ENCODE assay signal across 1 cellular context in genomic region chr15:80531388-80532184, GRCh38.
TF ChIP-seq lines count a peak whose summit lies in the region.

No MANE protein-coding gene starts in this region.

TF ChIP-seq in HepG2, 621 proteins besides CTCF, POLR2A, EP300 and RAD21:
- no peak for TF ChIP-seq RFX3 (CRISPR knock-in tag; IDR thresholded peaks at IDR 0.05)
- no peak for TF ChIP-seq ZNF256 (CRISPR knock-in tag; conservative IDR thresholded peaks at IDR 0.05)
- TF ChIP-seq ZNF703 (CRISPR knock-in tag; IDR thresholded peaks at IDR 0.05; ENCODE audit: borderline replicate concordance): no peak
- TF ChIP-seq GTF2F1 (IDR thresholded peaks at IDR 0.05; ENCODE audit: low read length): no peak
- no peak for TF ChIP-seq CREBL2 (CRISPR knock-in tag; IDR thresholded peaks at IDR 0.05; ENCODE audit: borderline replicate concordance)
- no peak for TF ChIP-seq ZBTB38 (CRISPR knock-in tag; IDR thresholded peaks at IDR 0.05)
- no peak for TF ChIP-seq ZNF724P (CRISPR knock-in tag; IDR thresholded peaks at IDR 0.05; ENCODE audit: borderline replicate concordance)
- no peak for TF ChIP-seq ZC3H4 (CRISPR knock-in tag; IDR thresholded peaks at IDR 0.05; ENCODE audit: borderline replicate concordance)
- no peak for TF ChIP-seq ZNF766 (CRISPR knock-in tag; IDR thresholded peaks at IDR 0.05; ENCODE audit: borderline replicate concordance)
- TF ChIP-seq ZNF546 (CRISPR knock-in tag; conservative IDR thresholded peaks at IDR 0.05): no peak
- TF ChIP-seq ZNF792 (CRISPR knock-in tag; IDR thresholded peaks at IDR 0.05): no peak
- TF ChIP-seq NR2F2 (IDR thresholded peaks at IDR 0.05; ENCODE audit: borderline replicate concordance, low read depth): no peak
- TF ChIP-seq MLXIP (CRISPR knock-in tag; IDR thresholded peaks at IDR 0.05; ENCODE audit: borderline replicate concordance): no peak
- TF ChIP-seq SMARCC2 (IDR thresholded peaks at IDR 0.05): no peak
- TF ChIP-seq ZFP90 (CRISPR knock-in tag; IDR thresholded peaks at IDR 0.05; ENCODE audit: borderline replicate concordance): no peak
- TF ChIP-seq ZNF720 (CRISPR knock-in tag; IDR thresholded peaks at IDR 0.05): no peak
- no peak for TF ChIP-seq RARA (CRISPR knock-in tag; IDR thresholded peaks at IDR 0.05)
- TF ChIP-seq MAF1 (CRISPR knock-in tag; IDR thresholded peaks at IDR 0.05; ENCODE audit: borderline replicate concordance): no peak
TF ChIP-seq in HepG2: peak in this region for 0.
